35 cellular contexts compared by ENCODE assay signal in genomic region chr13:35093356-35093755, GRCh38.
"Had no signal": no experiment of that assay in that cellular context is flagged by ENCODE, and none has a peak within 500 bp of the region (broad histone marks: within the 10 kb centered on the region; RNA-seq: fewer than 3 reads in every experiment).

No MANE protein-coding gene starts in this region.

- H3K36me3 ChIP-seq: adrenal gland, ascending aorta, brain microvascular endothelial cell, breast epithelium, cardiac muscle cell had no signal

- H3K4me1 ChIP-seq: adrenal gland, ascending aorta, body of pancreas, breast epithelium had no signal

- H3K4me3 ChIP-seq: adrenal gland, ascending aorta, body of pancreas, breast epithelium, cardiac muscle cell had no signal

- ATAC-seq: activated naive CD4-positive, alpha-beta T cell treated with anti-CD3 and anti-CD28 coated beads, Interleukin-2, amount 50 U/mL, for 72 hours; activated naive CD8-positive, alpha-beta T cell treated with anti-CD3 and anti-CD28 coated beads, Interleukin-2, amount 50 U/mL, for 24 hours; activated T-cell treated with anti-CD3 and anti-CD28 coated beads, Interleukin-2, amount 50 U/mL, for 4 hours; activated T-cell treated with anti-CD3 and anti-CD28 coated beads, Interleukin-2, amount 50 U/mL, for 72 hours; activated T-helper 17 cell treated with anti-CD3 and anti-CD28 coated beads, Interleukin-2, amount 50 U/mL, for 72 hours; body of pancreas had no signal

- FAIRE-seq: astrocyte, bronchial epithelial cell had no signal

- H3K27me3 ChIP-seq: adrenal gland, ascending aorta, body of pancreas, brain microvascular endothelial cell, breast epithelium, cardiac muscle cell had no signal

- DNase-seq: activated effector memory CD4-positive, alpha-beta T cell treated with anti-CD3 and anti-CD28 coated beads, Interleukin-2, amount 50 U/mL, for 16 hours; activated effector memory CD4-positive, alpha-beta T cell treated with Interleukin-2 at 50 U/mL for 16 hours; activated gamma-delta T cell; activated gamma-delta T cell treated with Interleukin-2 at 50 U/mL for 16 hours; activated naive CD4-positive, alpha-beta T cell; activated naive CD4-positive, alpha-beta T cell treated with anti-CD3 and anti-CD28 coated beads for 36 hours; activated naive CD4-positive, alpha-beta T cell treated with anti-CD3 and anti-CD28 coated beads, Interleukin-2, amount 10 ng/mL, durations not matched to agents 7 days and 5 days; activated naive CD4-positive, alpha-beta T cell treated with anti-CD3 and anti-CD28 coated beads, Interleukin-2, amount 50 U/mL, for 16 hours; activated naive CD4-positive, alpha-beta T cell treated with Interleukin-2 at 50 U/mL for 16 hours; activated naive CD8-positive, alpha-beta T cell treated with anti-CD3 and anti-CD28 coated beads for 36 hours; activated naive CD8-positive, alpha-beta T cell treated with anti-CD3 and anti-CD28 coated beads, Interleukin-2, amount 10 ng/mL, durations not matched to agents 7 days and 5 days; activated naive CD8-positive, alpha-beta T cell treated with anti-CD3 and anti-CD28 coated beads, Interleukin-2, amount 50 U/mL, for 24 hours; activated T-cell treated with anti-CD3 and anti-CD28 coated beads for 4 hours; activated T-cell treated with anti-CD3 and anti-CD28 coated beads, Interleukin-2, amount 50 U/mL, for 1 hour; activated T-cell treated with anti-CD3 and anti-CD28 coated beads, Interleukin-2, amount 50 U/mL, for 24 hours; activated T-cell treated with anti-CD3 and anti-CD28 coated beads, Interleukin-2, amount 50 U/mL, for 4 hours; activated T-cell treated with anti-CD3 and anti-CD28 coated beads, Interleukin-2, amount 50 U/mL, for 48 hours; activated T-cell treated with anti-CD3 and anti-CD28 coated beads, Interleukin-2, amount 50 U/mL, for 72 hours; adrenal gland; amniotic stem cell; amygdala; anterior cingulate cortex; aorta; body of pancreas; brain microvascular endothelial cell; caudate nucleus; central memory CD4-positive, alpha-beta T cell; cerebellar nuclear complex had no signal

- H3K27ac ChIP-seq: adrenal gland, ascending aorta, body of pancreas, brain microvascular endothelial cell, breast epithelium, cardiac muscle cell had no signal
